ENCODE assay signal across 1 cellular context in the genomic region with DNA sequence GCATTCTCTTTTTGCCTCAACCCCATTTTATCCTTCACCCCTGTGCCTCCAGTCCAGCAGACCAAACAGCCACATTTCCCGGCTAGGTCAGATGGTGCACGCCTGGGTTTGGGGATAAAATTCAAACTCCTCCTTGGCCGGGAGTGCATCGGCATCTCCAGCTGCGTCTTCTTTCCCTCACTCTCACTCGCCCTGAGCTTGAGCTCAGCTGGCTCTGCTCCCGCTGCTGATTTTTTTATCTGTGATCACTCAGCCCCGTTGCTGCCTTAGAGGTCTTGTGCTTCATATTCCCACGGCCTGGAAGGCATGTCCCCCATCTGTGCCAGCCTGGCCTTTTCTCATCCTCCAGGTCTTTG.
TF ChIP-seq lines count a peak whose summit lies in the region.

No MANE protein-coding gene starts in this region.

TF ChIP-seq in WTC11, 78 proteins besides CTCF, POLR2A, EP300 and RAD21 (continued from another document):
- TF ChIP-seq ZNF263 (CRISPR knock-in tag; IDR thresholded peaks at IDR 0.05; ENCODE audit: low read depth) = no peak
- TF ChIP-seq, protein P1, sequence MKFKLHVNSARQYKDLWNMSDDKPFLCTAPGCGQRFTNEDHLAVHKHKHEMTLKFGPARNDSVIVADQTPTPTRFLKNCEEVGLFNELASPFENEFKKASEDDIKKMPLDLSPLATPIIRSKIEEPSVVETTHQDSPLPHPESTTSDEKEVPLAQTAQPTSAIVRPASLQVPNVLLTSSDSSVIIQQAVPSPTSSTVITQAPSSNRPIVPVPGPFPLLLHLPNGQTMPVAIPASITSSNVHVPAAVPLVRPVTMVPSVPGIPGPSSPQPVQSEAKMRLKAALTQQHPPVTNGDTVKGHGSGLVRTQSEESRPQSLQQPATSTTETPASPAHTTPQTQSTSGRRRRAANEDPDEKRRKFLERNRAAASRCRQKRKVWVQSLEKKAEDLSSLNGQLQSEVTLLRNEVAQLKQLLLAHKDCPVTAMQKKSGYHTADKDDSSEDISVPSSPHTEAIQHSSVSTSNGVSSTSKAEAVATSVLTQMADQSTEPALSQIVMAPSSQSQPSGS (CRISPR knock-in tag; IDR thresholded peaks at IDR 0.05; ENCODE audit: borderline replicate concordance, low read depth) = no peak
- TF ChIP-seq, protein P2, sequence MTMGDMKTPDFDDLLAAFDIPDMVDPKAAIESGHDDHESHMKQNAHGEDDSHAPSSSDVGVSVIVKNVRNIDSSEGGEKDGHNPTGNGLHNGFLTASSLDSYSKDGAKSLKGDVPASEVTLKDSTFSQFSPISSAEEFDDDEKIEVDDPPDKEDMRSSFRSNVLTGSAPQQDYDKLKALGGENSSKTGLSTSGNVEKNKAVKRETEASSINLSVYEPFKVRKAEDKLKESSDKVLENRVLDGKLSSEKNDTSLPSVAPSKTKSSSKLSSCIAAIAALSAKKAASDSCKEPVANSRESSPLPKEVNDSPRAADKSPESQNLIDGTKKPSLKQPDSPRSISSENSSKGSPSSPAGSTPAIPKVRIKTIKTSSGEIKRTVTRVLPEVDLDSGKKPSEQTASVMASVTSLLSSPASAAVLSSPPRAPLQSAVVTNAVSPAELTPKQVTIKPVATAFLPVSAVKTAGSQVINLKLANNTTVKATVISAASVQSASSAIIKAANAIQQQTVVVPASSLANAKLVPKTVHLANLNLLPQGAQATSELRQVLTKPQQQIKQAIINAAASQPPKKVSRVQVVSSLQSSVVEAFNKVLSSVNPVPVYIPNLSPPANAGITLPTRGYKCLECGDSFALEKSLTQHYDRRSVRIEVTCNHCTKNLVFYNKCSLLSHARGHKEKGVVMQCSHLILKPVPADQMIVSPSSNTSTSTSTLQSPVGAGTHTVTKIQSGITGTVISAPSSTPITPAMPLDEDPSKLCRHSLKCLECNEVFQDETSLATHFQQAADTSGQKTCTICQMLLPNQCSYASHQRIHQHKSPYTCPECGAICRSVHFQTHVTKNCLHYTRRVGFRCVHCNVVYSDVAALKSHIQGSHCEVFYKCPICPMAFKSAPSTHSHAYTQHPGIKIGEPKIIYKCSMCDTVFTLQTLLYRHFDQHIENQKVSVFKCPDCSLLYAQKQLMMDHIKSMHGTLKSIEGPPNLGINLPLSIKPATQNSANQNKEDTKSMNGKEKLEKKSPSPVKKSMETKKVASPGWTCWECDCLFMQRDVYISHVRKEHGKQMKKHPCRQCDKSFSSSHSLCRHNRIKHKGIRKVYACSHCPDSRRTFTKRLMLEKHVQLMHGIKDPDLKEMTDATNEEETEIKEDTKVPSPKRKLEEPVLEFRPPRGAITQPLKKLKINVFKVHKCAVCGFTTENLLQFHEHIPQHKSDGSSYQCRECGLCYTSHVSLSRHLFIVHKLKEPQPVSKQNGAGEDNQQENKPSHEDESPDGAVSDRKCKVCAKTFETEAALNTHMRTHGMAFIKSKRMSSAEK (CRISPR knock-in tag; IDR thresholded peaks at IDR 0.05; ENCODE audit: borderline replicate concordance) = no peak
- no peak for TF ChIP-seq ZNF219 (CRISPR knock-in tag; IDR thresholded peaks at IDR 0.05; ENCODE audit: borderline replicate concordance)
- TF ChIP-seq FOXK1 (CRISPR knock-in tag; IDR thresholded peaks at IDR 0.05) = no peak
